In genomic region chr2:126663184-126663963, GRCh38 we compare ENCODE assay signal across 12 cellular contexts. TPM values are rescaled to one million over a fixed set of nuclear protein-coding genes. Genes with fewer than 3 reads are reported as not detected.
DNase-seq lines count a peak whose midpoint lies in the region; ATAC-seq and TF ChIP-seq lines count a peak whose summit lies in the region.
"Had no signal": no experiment of that assay in that cellular context is flagged by ENCODE, and none has a peak within 500 bp of the region (broad histone marks: within the 10 kb centered on the region; RNA-seq: fewer than 3 reads in every experiment).

No MANE protein-coding gene starts in this region.

- H3K4me3 ChIP-seq in left ventricle myocardium inferior: no peak overlapping the region
- no peak overlapping the region for H3K4me3 ChIP-seq in mucosa of rectum (ENCODE audit: low read length in 2 of 2)
- no peak overlapping the region for H3K4me3 ChIP-seq in upper lobe of right lung

- no peaks in the 10 kb centered on the region for H3K9me3 Mint-ChIP-seq in activated T-helper 1 cell treated with anti-CD3 and anti-CD28 coated beads, Interleukin-12 subunit alpha, Interleukin-12 subunit beta, Interleukin-2, Interleukin-4 antibody, amounts not matched to agents 30 ng/mL and 10 ng/mL and 1 ng/mL, durations not matched to agents 14 hours and 24 hours and 36 hours

- H3K36me3 ChIP-seq in left ventricle myocardium inferior: peaks cover 6% of the 10 kb centered on the region
- H3K36me3 ChIP-seq in mucosa of rectum (ENCODE audit: control insufficient read depth in 2 of 2, insufficient read depth in 2 of 2, low read length in 2 of 2): no peaks in the 10 kb centered on the region
- H3K36me3 ChIP-seq in upper lobe of right lung: no peaks in the 10 kb centered on the region

- peak overlapping the region; percentile 98 for H3K27ac ChIP-seq in left ventricle myocardium inferior (replicated peaks)
- H3K27ac ChIP-seq in mucosa of rectum (ENCODE audit: low read depth in 2 of 2, low read length in 2 of 2): peak overlapping the region; percentile 2 to 71
- peak overlapping the region; percentile 30 for H3K27ac ChIP-seq in upper lobe of right lung

- H3K9me3 ChIP-seq in left ventricle myocardium inferior (replicated peaks) (no peaks in the 10 kb centered on the region), mucosa of rectum (ENCODE audit: control insufficient read depth in 2 of 2, low read length in 2 of 2) (no peaks in the 10 kb centered on the region), upper lobe of right lung (no peaks in the 10 kb centered on the region)

- intact Hi-C loops in left ventricle myocardium inferior (cut with micrococcal nuclease) (no loop called here), Right ventricle myocardium superior (cut with DNase I) (no loop called here), upper lobe of right lung (cut with DNase I) (no loop called here)
- intact Hi-C loops in activated T-helper 1 cell treated with anti-CD3 and anti-CD28 coated beads, Interleukin-12 subunit alpha, Interleukin-12 subunit beta, Interleukin-2, Interleukin-4 antibody, amounts not matched to agents 30 ng/mL and 10 ng/mL and 1 ng/mL, durations not matched to agents 14 hours and 24 hours and 36 hours (cut with micrococcal nuclease): no loop called here

- H3K4me1 Mint-ChIP-seq in activated T-helper 1 cell treated with anti-CD3 and anti-CD28 coated beads, Interleukin-12 subunit alpha, Interleukin-12 subunit beta, Interleukin-2, Interleukin-4 antibody, amounts not matched to agents 30 ng/mL and 10 ng/mL and 1 ng/mL, durations not matched to agents 14 hours and 24 hours and 36 hours (ENCODE audit: low read depth): peaks cover 89% of the 10 kb centered on the region

- DNase-seq in left ventricle myocardium inferior (no peak), Right ventricle myocardium superior (no peak), upper lobe of right lung (no peak), AG20443 (ENCODE audit: low spot score) (no peak), NCI-H774 (lab: John Stamatoyannopoulos, UW) (no peak), OCI-M2 (lab: John Stamatoyannopoulos, UW; ENCODE audit: unreplicated experiment) (no peak)
- no peak for DNase-seq in activated T-helper 1 cell treated with anti-CD3 and anti-CD28 coated beads, Interleukin-12 subunit alpha, Interleukin-12 subunit beta, Interleukin-2, Interleukin-4 antibody, amounts not matched to agents 30 ng/mL and 10 ng/mL and 1 ng/mL, durations not matched to agents 14 hours and 24 hours and 36 hours (ENCODE audit: low spot score)
- DNase-seq: activated CD4-positive, alpha-beta T cell treated with anti-CD3 and anti-CD28 coated beads for 4 hours; amniotic stem cell; cortex of kidney; kidney had no signal

- peak overlapping the region; percentile 97 for H3K27ac Mint-ChIP-seq in activated T-helper 1 cell treated with anti-CD3 and anti-CD28 coated beads, Interleukin-12 subunit alpha, Interleukin-12 subunit beta, Interleukin-2, Interleukin-4 antibody, amounts not matched to agents 30 ng/mL and 10 ng/mL and 1 ng/mL, durations not matched to agents 14 hours and 24 hours and 36 hours

- peaks cover 30% of the 10 kb centered on the region for H3K36me3 Mint-ChIP-seq in activated T-helper 1 cell treated with anti-CD3 and anti-CD28 coated beads, Interleukin-12 subunit alpha, Interleukin-12 subunit beta, Interleukin-2, Interleukin-4 antibody, amounts not matched to agents 30 ng/mL and 10 ng/mL and 1 ng/mL, durations not matched to agents 14 hours and 24 hours and 36 hours (ENCODE audit: low read depth)

- H3K4me3 Mint-ChIP-seq in activated T-helper 1 cell treated with anti-CD3 and anti-CD28 coated beads, Interleukin-12 subunit alpha, Interleukin-12 subunit beta, Interleukin-2, Interleukin-4 antibody, amounts not matched to agents 30 ng/mL and 10 ng/mL and 1 ng/mL, durations not matched to agents 14 hours and 24 hours and 36 hours: peak overlapping the region; percentile 75

- H3K27me3 Mint-ChIP-seq in activated T-helper 1 cell treated with anti-CD3 and anti-CD28 coated beads, Interleukin-12 subunit alpha, Interleukin-12 subunit beta, Interleukin-2, Interleukin-4 antibody, amounts not matched to agents 30 ng/mL and 10 ng/mL and 1 ng/mL, durations not matched to agents 14 hours and 24 hours and 36 hours (ENCODE audit: insufficient read depth): no peaks in the 10 kb centered on the region

- H3K4me1 ChIP-seq in left ventricle myocardium inferior: peaks cover 97% of the 10 kb centered on the region
- peaks cover 4 to 8% of the 10 kb centered on the region in 2 donors for H3K4me1 ChIP-seq in mucosa of rectum (ENCODE audit: control insufficient read depth in 2 of 2, insufficient read depth in 2 of 2, low read length in 2 of 2)
- H3K4me1 ChIP-seq in upper lobe of right lung: peaks cover 72% of the 10 kb centered on the region

- no peak for ATAC-seq in Right ventricle myocardium superior (ENCODE audit: poor library complexity)
- no peak for ATAC-seq in upper lobe of right lung

- H3K27me3 ChIP-seq in left ventricle myocardium inferior (ENCODE audit: low read depth) (no peaks in the 10 kb centered on the region), mucosa of rectum (ENCODE audit: control insufficient read depth in 2 of 2, insufficient read depth in 2 of 2, low read length in 2 of 2) (no peaks in the 10 kb centered on the region), upper lobe of right lung (no peaks in the 10 kb centered on the region)

- no peak overlapping the region for H3K9ac ChIP-seq in mucosa of rectum (ENCODE audit: low read depth in 1 of 2, low read length in 2 of 2)

- TF ChIP-seq CTCF in left ventricle myocardium inferior (IDR thresholded peaks at IDR 0.05; ENCODE audit: borderline replicate concordance) (no peak), upper lobe of right lung (IDR thresholded peaks at IDR 0.05) (no peak)

RNA-seq across cellular contexts. Expression of gene GYPC, which starts 7.4 kb away (rescaled TPM):
- 98.8 TPM for total RNA-seq in left ventricle myocardium inferior
- total RNA-seq in Right ventricle myocardium superior: 111 TPM
- 125 and 130 TPM in 2 replicates for total RNA-seq in activated T-helper 1 cell treated with anti-CD3 and anti-CD28 coated beads, Interleukin-12 subunit alpha, Interleukin-12 subunit beta, Interleukin-2, Interleukin-4 antibody, amounts not matched to agents 30 ng/mL and 10 ng/mL and 1 ng/mL, durations not matched to agents 14 hours and 24 hours and 36 hours
- total RNA-seq in upper lobe of right lung: 76.7 TPM

Comparison
In these comparisons a context has a peak if more than half of its experiments do, and no peak if none do; other contexts are left out.
1. H3K27ac ChIP-seq: peak in every context shown above with its lines; median percentile 98 in left ventricle myocardium inferior; 36 in mucosa of rectum; 30 in upper lobe of right lung.